12 cellular contexts compared by ENCODE assay signal in the genomic region with DNA sequence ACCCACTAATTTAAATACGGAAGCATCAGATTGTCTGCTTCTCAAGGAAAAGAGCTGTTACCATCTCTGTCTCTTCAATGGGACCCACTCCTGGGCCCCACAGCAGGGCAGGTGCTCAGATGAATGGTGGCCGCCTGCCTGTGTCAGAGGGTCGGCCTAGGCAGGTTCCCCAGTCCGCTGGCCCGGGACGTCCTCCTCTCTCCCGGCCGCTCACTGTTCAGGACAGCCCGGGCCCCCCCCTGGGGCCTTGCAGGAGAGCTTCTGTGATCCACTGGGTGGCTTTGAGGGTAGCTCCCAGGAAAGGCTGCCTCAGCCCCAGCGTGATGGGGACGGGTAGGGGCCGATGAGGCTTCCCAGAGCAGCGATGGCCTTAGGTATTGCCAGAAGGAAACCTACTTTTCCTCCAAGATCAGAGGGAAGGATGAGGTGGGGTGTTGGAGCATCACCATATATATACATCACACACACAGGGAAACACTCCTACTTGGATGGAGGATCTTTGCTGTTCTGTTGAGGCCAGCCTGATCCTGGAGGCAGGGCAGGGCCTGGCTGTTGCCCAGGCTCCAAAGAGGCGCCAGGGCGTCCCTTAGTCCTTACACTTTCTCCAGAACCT.
DNase-seq lines count a peak whose midpoint lies in the region; ATAC-seq and TF ChIP-seq lines count a peak whose summit lies in the region.
"Had no signal": no experiment of that assay in that cellular context is flagged by ENCODE, and none has a peak within 500 bp of the region (broad histone marks: within the 10 kb centered on the region; RNA-seq: fewer than 3 reads in every experiment).

No MANE protein-coding gene starts in this region.

- H3K36me3 ChIP-seq in GM23338 (ENCODE audit: insufficient read depth) (no peaks in the 10 kb centered on the region), iPS-15b (ENCODE audit: control insufficient read depth, insufficient read depth, low read length) (peaks cover 7% of the 10 kb centered on the region), ascending aorta (peaks cover 0 to 7% of the 10 kb centered on the region in 2 donors)
- H3K36me3 ChIP-seq: BE2C had no signal

- H3K4me3 ChIP-seq in GM23338: no peak overlapping the region
- H3K4me3 ChIP-seq in iPS-15b (ENCODE audit: low read depth, low read length): peak overlapping the region; percentile 27
- H3K4me3 ChIP-seq in ascending aorta: peak overlapping the region in 1 of 2 donors; percentile 16

- no peaks in the 10 kb centered on the region for H4K20me1 ChIP-seq in GM23338 (replicated peaks; ENCODE audit: insufficient read depth)

- intact Hi-C loops in CD14-positive monocyte (cut with micrococcal nuclease): no loop called here
- intact Hi-C loops in ascending aorta (cut with DNase I): no loop called here

- H3K36me3 Mint-ChIP-seq in CD14-positive monocyte (peaks cover 20 to 42% of the 10 kb centered on the region in 2 donors), GM23338 (ENCODE audit: low read depth) (no peaks in the 10 kb centered on the region), WTC11 (no peaks in the 10 kb centered on the region)

- DNase-seq in CD14-positive monocyte (ENCODE audit: low spot score) (no peak), GM23338 (ENCODE audit: low spot score) (no peak), WTC11 (ENCODE audit: low spot score) (no peak), ascending aorta (ENCODE audit: low spot score in 2 of 2) (no peak), ecto neural progenitor cell (ENCODE audit: low spot score) (no peak), AG08395 (ENCODE audit: low spot score) (no peak)
- DNase-seq in stimulated activated naive CD8-positive, alpha-beta T cell treated with anti-CD3 and anti-CD28 coated beads, Interleukin-15, amount 100 ng/mL, for 72 hours: no peak
- DNase-seq: BE2C, NCI-H2029, NCI-H2171 treated with DMSO at 0.1 percent for 48 hours, SIG-M5 had no signal

- H3K27ac Mint-ChIP-seq in CD14-positive monocyte (peak overlapping the region in 2 of 7 donors; percentile 30 to 66), GM23338 (no peak overlapping the region), WTC11 (peak overlapping the region; percentile 49; the same call in 1 of the 2 replicates)
- peak overlapping the region in 1 of 2 donors; percentile 82 for H3K27ac Mint-ChIP-seq in stimulated activated naive CD8-positive, alpha-beta T cell treated with anti-CD3 and anti-CD28 coated beads, Interleukin-15, amount 100 ng/mL, for 72 hours

- H3K9me2 ChIP-seq in GM23338 (ENCODE audit: insufficient read depth): no peaks in the 10 kb centered on the region

- ATAC-seq in GM23338 (no peak), WTC11 (no peak)
- no peak for ATAC-seq in stimulated activated naive CD8-positive, alpha-beta T cell treated with anti-CD3 and anti-CD28 coated beads, Interleukin-15, amount 100 ng/mL, for 72 hours

- no peaks in the 10 kb centered on the region for H3K79me2 ChIP-seq in GM23338 (replicated peaks; ENCODE audit: insufficient read depth)

- POLR2A ChIA-PET in WTC11 (lab: Charles Lee): no interaction called here

- H3K9me3 ChIP-seq in iPS-15b (ENCODE audit: control insufficient read depth, insufficient read depth, low read length) (no peaks in the 10 kb centered on the region), ascending aorta (no peaks in the 10 kb centered on the region)
- H3K9me3 ChIP-seq: BE2C had no signal

- H3K4me2 ChIP-seq in GM23338: 0 out of 2 replicates have a peak overlapping the region, but pooled peaks have one; percentile 48

- H3K9me3 Mint-ChIP-seq in CD14-positive monocyte (peaks cover 0 to 5% (median 0%) of the 10 kb centered on the region in 7 donors), GM23338 (no peaks in the 10 kb centered on the region; the same call in 1 of the 3 replicates), WTC11 (no peaks in the 10 kb centered on the region)
- no peaks in the 10 kb centered on the region for H3K9me3 Mint-ChIP-seq in stimulated activated naive CD8-positive, alpha-beta T cell treated with anti-CD3 and anti-CD28 coated beads, Interleukin-15, amount 100 ng/mL, for 72 hours

- CTCF ChIA-PET in WTC11 (lab: Charles Lee): no interaction called here

- H3K27me3 Mint-ChIP-seq in CD14-positive monocyte (ENCODE audit: low read depth in 3 of 3): peaks cover 2 to 10% (median 9%) of the 10 kb centered on the region in 3 donors
- H3K27me3 Mint-ChIP-seq in GM23338 (ENCODE audit: insufficient read depth, low read depth, poor library complexity): peaks cover 8% of the 10 kb centered on the region
- H3K27me3 Mint-ChIP-seq in WTC11 (ENCODE audit: low read depth): peaks cover under 1% of the 10 kb centered on the region; the same call in 1 of the 2 replicates
- H3K27me3 Mint-ChIP-seq in stimulated activated naive CD8-positive, alpha-beta T cell treated with anti-CD3 and anti-CD28 coated beads, Interleukin-15, amount 100 ng/mL, for 72 hours: peaks cover 6% of the 10 kb centered on the region

- H3K27me3 ChIP-seq in GM23338 (ENCODE audit: insufficient read depth) (no peaks in the 10 kb centered on the region), iPS-15b (ENCODE audit: control insufficient read depth, insufficient read depth, low read length) (no peaks in the 10 kb centered on the region), ascending aorta (no peaks in the 10 kb centered on the region)
- H3K27me3 ChIP-seq: BE2C had no signal

- TF ChIP-seq CTCF in CD14-positive monocyte (IDR thresholded peaks at IDR 0.05) (no peak), GM23338 (conservative IDR thresholded peaks at IDR 0.05; ENCODE audit: low read depth in 2 of 2) (no peak), WTC11 (IDR thresholded peaks at IDR 0.05) (no peak), ascending aorta (IDR thresholded peaks at IDR 0.05) (no peak)

- peaks cover 35% of the 10 kb centered on the region for H3F3A ChIP-seq in GM23338 (replicated peaks; ENCODE audit: low read depth)

- no peak overlapping the region for H3K9ac ChIP-seq in iPS-15b (ENCODE audit: low read depth, low read length)

- H3K4me3 Mint-ChIP-seq in CD14-positive monocyte: peak overlapping the region; percentile 65
- no peak overlapping the region for H3K4me3 Mint-ChIP-seq in GM23338
- 0 out of 2 replicates have a peak overlapping the region, but pooled peaks have one; percentile 34 for H3K4me3 Mint-ChIP-seq in WTC11
- H3K4me3 Mint-ChIP-seq in stimulated activated naive CD8-positive, alpha-beta T cell treated with anti-CD3 and anti-CD28 coated beads, Interleukin-15, amount 100 ng/mL, for 72 hours: peak overlapping the region in 1 of 2 donors; percentile 15

- no peak overlapping the region for H3K27ac ChIP-seq in GM23338 (ENCODE audit: low read depth)
- H3K27ac ChIP-seq in ascending aorta: no peak overlapping the region

- H3K4me1 ChIP-seq in GM23338 (ENCODE audit: insufficient read depth) (peaks cover 49% of the 10 kb centered on the region), iPS-15b (ENCODE audit: control insufficient read depth, insufficient read depth, low read length) (peaks cover 32% of the 10 kb centered on the region), ascending aorta (peaks cover 0 to 6% of the 10 kb centered on the region in 2 donors)

- no peak overlapping the region for H2AFZ ChIP-seq in GM23338

- H3K4me1 Mint-ChIP-seq in CD14-positive monocyte: peaks cover 14% of the 10 kb centered on the region
- H3K4me1 Mint-ChIP-seq in GM23338: peaks cover 54% of the 10 kb centered on the region
- peaks cover 73% of the 10 kb centered on the region for H3K4me1 Mint-ChIP-seq in WTC11
- H3K4me1 Mint-ChIP-seq in stimulated activated naive CD8-positive, alpha-beta T cell treated with anti-CD3 and anti-CD28 coated beads, Interleukin-15, amount 100 ng/mL, for 72 hours: peaks cover 14% of the 10 kb centered on the region

TF ChIP-seq in GM23338, 12 proteins besides CTCF, POLR2A, EP300 and RAD21 (continues in another document):
- TF ChIP-seq EZH2phosphoT487 (IDR thresholded peaks at IDR 0.05; ENCODE audit: unreplicated experiment) (no peak), JUNB (IDR thresholded peaks at IDR 0.05; ENCODE audit: unreplicated experiment) (no peak), EZH2 (IDR thresholded peaks at IDR 0.05; ENCODE audit: low read depth, unreplicated experiment) (no peak), NANOG (IDR thresholded peaks at IDR 0.05; ENCODE audit: borderline replicate concordance) (no peak), POLR2AphosphoS5 (IDR thresholded peaks at IDR 0.05; ENCODE audit: low read depth) (no peak; the same call in 1 of the 2 replicates), CREB1 (CRISPR knock-in tag; IDR thresholded peaks at IDR 0.05; ENCODE audit: low read depth) (no peak), ZNF331 (CRISPR knock-in tag; IDR thresholded peaks at IDR 0.05; ENCODE audit: low read depth) (no peak)
- TF ChIP-seq, protein P1, sequence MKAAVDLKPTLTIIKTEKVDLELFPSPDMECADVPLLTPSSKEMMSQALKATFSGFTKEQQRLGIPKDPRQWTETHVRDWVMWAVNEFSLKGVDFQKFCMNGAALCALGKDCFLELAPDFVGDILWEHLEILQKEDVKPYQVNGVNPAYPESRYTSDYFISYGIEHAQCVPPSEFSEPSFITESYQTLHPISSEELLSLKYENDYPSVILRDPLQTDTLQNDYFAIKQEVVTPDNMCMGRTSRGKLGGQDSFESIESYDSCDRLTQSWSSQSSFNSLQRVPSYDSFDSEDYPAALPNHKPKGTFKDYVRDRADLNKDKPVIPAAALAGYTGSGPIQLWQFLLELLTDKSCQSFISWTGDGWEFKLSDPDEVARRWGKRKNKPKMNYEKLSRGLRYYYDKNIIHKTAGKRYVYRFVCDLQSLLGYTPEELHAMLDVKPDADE (IDR thresholded peaks at IDR 0.05): no peak

TF ChIP-seq in WTC11, 78 proteins besides CTCF, POLR2A, EP300 and RAD21:
- TF ChIP-seq TCF7 (CRISPR knock-in tag; IDR thresholded peaks at IDR 0.05; ENCODE audit: low read depth): no peak
- TF ChIP-seq, protein P2, sequence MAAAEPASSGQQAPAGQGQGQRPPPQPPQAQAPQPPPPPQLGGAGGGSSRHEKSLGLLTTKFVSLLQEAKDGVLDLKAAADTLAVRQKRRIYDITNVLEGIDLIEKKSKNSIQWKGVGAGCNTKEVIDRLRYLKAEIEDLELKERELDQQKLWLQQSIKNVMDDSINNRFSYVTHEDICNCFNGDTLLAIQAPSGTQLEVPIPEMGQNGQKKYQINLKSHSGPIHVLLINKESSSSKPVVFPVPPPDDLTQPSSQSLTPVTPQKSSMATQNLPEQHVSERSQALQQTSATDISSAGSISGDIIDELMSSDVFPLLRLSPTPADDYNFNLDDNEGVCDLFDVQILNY (CRISPR knock-in tag; IDR thresholded peaks at IDR 0.05): 0 out of 2 replicates have a peak, but pooled peaks have one; percentile 23
